In genomic region chr19:45959517-45960025, GRCh38 we compare ENCODE assay signal across 19 cellular contexts. TPM values are rescaled to one million over a fixed set of nuclear protein-coding genes. Genes with fewer than 3 reads are reported as not detected.
DNase-seq lines count a peak whose midpoint lies in the region; ATAC-seq and TF ChIP-seq lines count a peak whose summit lies in the region.
"Had no signal": no experiment of that assay in that cellular context is flagged by ENCODE, and none has a peak within 500 bp of the region (broad histone marks: within the 10 kb centered on the region; RNA-seq: fewer than 3 reads in every experiment).

No MANE protein-coding gene starts in this region.

- intact Hi-C loops in left ventricle myocardium superior (cut with micrococcal nuclease): no loop called here
- intact Hi-C loops in lower lobe of right lung (cut with DNase I): no loop called here

- peaks cover 0 to 6% (median 0%) of the 10 kb centered on the region in 5 experiments for H3K9me3 Mint-ChIP-seq in brain
- no peaks in the 10 kb centered on the region for H3K9me3 Mint-ChIP-seq in activated CD8-positive, alpha-beta memory T cell treated with anti-CD3 and anti-CD28 coated beads, Interleukin-2, amount 10 ng/mL, durations not matched to agents 7 days and 5 days (ENCODE audit: low read depth)
- no peaks in the 10 kb centered on the region for H3K9me3 Mint-ChIP-seq in CD8-positive, alpha-beta memory T cell
- H3K9me3 Mint-ChIP-seq: H9 had no signal

- no peak for TF ChIP-seq POLR2A in upper lobe of left lung (IDR thresholded peaks at IDR 0.05)

- peak overlapping the region; percentile 65 to 97 (median 90) for H3K27ac Mint-ChIP-seq in brain
- H3K27ac Mint-ChIP-seq in activated CD8-positive, alpha-beta memory T cell treated with anti-CD3 and anti-CD28 coated beads, Interleukin-2, amount 10 ng/mL, durations not matched to agents 7 days and 5 days: no peak overlapping the region
- H3K27ac Mint-ChIP-seq in CD8-positive, alpha-beta memory T cell: no peak overlapping the region
- H3K27ac Mint-ChIP-seq: CD14-positive monocyte, H9, IgD-negative memory B cell had no signal

- CTCF ChIA-PET in activated CD8-positive, alpha-beta memory T cell treated with anti-CD3 and anti-CD28 coated beads, Interleukin-2, amount 10 ng/mL, durations not matched to agents 7 days and 5 days (lab: Charles Lee): no interaction called here
- CTCF ChIA-PET in CD8-positive, alpha-beta memory T cell (lab: Charles Lee): no interaction called here

- no peaks in the 10 kb centered on the region for H3K27me3 Mint-ChIP-seq in brain
- H3K27me3 Mint-ChIP-seq in activated CD8-positive, alpha-beta memory T cell treated with anti-CD3 and anti-CD28 coated beads, Interleukin-2, amount 10 ng/mL, durations not matched to agents 7 days and 5 days: peaks cover 37% of the 10 kb centered on the region
- peaks cover 40 to 69% of the 10 kb centered on the region in 2 donors for H3K27me3 Mint-ChIP-seq in CD8-positive, alpha-beta memory T cell

- H3K9me3 ChIP-seq in right atrium auricular region: no peaks in the 10 kb centered on the region
- H3K9me3 ChIP-seq in lower lobe of right lung: no peaks in the 10 kb centered on the region
- H3K9me3 ChIP-seq in upper lobe of left lung: no peaks in the 10 kb centered on the region
- H3K9me3 ChIP-seq in CD8-positive, alpha-beta memory T cell (ENCODE audit: low read length): no peaks in the 10 kb centered on the region
- H3K9me3 ChIP-seq: Caco-2 had no signal

- peaks cover 54% of the 10 kb centered on the region for H3K36me3 Mint-ChIP-seq in brain
- H3K36me3 Mint-ChIP-seq in activated CD8-positive, alpha-beta memory T cell treated with anti-CD3 and anti-CD28 coated beads, Interleukin-2, amount 10 ng/mL, durations not matched to agents 7 days and 5 days: no peaks in the 10 kb centered on the region
- peaks cover 0 to 13% (median 5%) of the 10 kb centered on the region in 3 donors for H3K36me3 Mint-ChIP-seq in CD8-positive, alpha-beta memory T cell
- H3K36me3 Mint-ChIP-seq: CD14-positive monocyte, IgD-negative memory B cell had no signal

- DNase-seq in right atrium auricular region (ENCODE audit: low spot score): no peak
- no peak for DNase-seq in left ventricle myocardium superior
- DNase-seq in lower lobe of right lung: no peak
- no peak for DNase-seq in upper lobe of left lung
- no peak for DNase-seq in activated CD8-positive, alpha-beta memory T cell treated with anti-CD3 and anti-CD28 coated beads, Interleukin-2, amount 10 ng/mL, durations not matched to agents 7 days and 5 days
- DNase-seq in CD8-positive, alpha-beta memory T cell: no peak
- no peak for DNase-seq in HuH-7.5 (ENCODE audit: low spot score)
- DNase-seq: Caco-2, DMS53, H9, NCI-H1417, NCI-H2029, NCI-H524 treated with DMSO at 0.1 percent for 48 hours, OCI-M1 had no signal

- no peak for TF ChIP-seq CTCF in right atrium auricular region (IDR thresholded peaks at IDR 0.05)
- no peak for TF ChIP-seq CTCF in brain (conservative IDR thresholded peaks at IDR 0.05)
- no peak for TF ChIP-seq CTCF in lower lobe of right lung (IDR thresholded peaks at IDR 0.05)
- no peak for TF ChIP-seq CTCF in upper lobe of left lung (IDR thresholded peaks at IDR 0.05)

- ATAC-seq in left ventricle myocardium superior (no peak), lower lobe of right lung (no peak), upper lobe of left lung (ENCODE audit: low FRiP score in 2 of 2) (no peak)
- ATAC-seq in activated CD8-positive, alpha-beta memory T cell treated with anti-CD3 and anti-CD28 coated beads, Interleukin-2, amount 10 ng/mL, durations not matched to agents 7 days and 5 days: no peak

- no peak for TF ChIP-seq EP300 in upper lobe of left lung (IDR thresholded peaks at IDR 0.05)

- no peak overlapping the region for H3K4me3 ChIP-seq in right atrium auricular region
- no peak overlapping the region for H3K4me3 ChIP-seq in lower lobe of right lung
- H3K4me3 ChIP-seq in upper lobe of left lung: no peak overlapping the region
- no peak overlapping the region for H3K4me3 ChIP-seq in CD8-positive, alpha-beta memory T cell (ENCODE audit: low read length)

- WGBS in upper lobe of left lung, 2 donors: 63 to 74% methylated on average over 8 of the region's 8 CpGs

- H3K4me1 ChIP-seq in right atrium auricular region (peaks cover 0 to 18% of the 10 kb centered on the region in 2 donors), lower lobe of right lung (peaks cover 18% of the 10 kb centered on the region), upper lobe of left lung (peaks cover 24 to 45% (median 36%) of the 10 kb centered on the region in 4 donors)
- no peaks in the 10 kb centered on the region for H3K4me1 ChIP-seq in CD8-positive, alpha-beta memory T cell (ENCODE audit: insufficient read depth, low read length)
- H3K4me1 ChIP-seq: Caco-2 had no signal

- peaks cover 49% of the 10 kb centered on the region for H3K4me1 Mint-ChIP-seq in brain
- H3K4me1 Mint-ChIP-seq in activated CD8-positive, alpha-beta memory T cell treated with anti-CD3 and anti-CD28 coated beads, Interleukin-2, amount 10 ng/mL, durations not matched to agents 7 days and 5 days: peaks cover 9% of the 10 kb centered on the region
- H3K4me1 Mint-ChIP-seq in CD8-positive, alpha-beta memory T cell: no peaks in the 10 kb centered on the region
- H3K4me1 Mint-ChIP-seq: CD14-positive monocyte had no signal

- POLR2A ChIA-PET in CD8-positive, alpha-beta memory T cell (lab: Charles Lee): no interaction called here

- H3K27me3 ChIP-seq in right atrium auricular region (no peaks in the 10 kb centered on the region), lower lobe of right lung (ENCODE audit: low read depth) (peaks cover 27% of the 10 kb centered on the region), upper lobe of left lung (no peaks in the 10 kb centered on the region)
- peaks cover 6% of the 10 kb centered on the region for H3K27me3 ChIP-seq in CD8-positive, alpha-beta memory T cell (ENCODE audit: insufficient read depth, low read length, poor library complexity, severe bottlenecking)

- peak overlapping the region in 1 of 5 experiments; percentile 21 for H3K4me3 Mint-ChIP-seq in brain
- H3K4me3 Mint-ChIP-seq in activated CD8-positive, alpha-beta memory T cell treated with anti-CD3 and anti-CD28 coated beads, Interleukin-2, amount 10 ng/mL, durations not matched to agents 7 days and 5 days: no peak overlapping the region
- H3K4me3 Mint-ChIP-seq in CD8-positive, alpha-beta memory T cell: no peak overlapping the region
- H3K4me3 Mint-ChIP-seq: IgD-negative memory B cell had no signal

- H3K36me3 ChIP-seq in right atrium auricular region (no peaks in the 10 kb centered on the region), lower lobe of right lung (no peaks in the 10 kb centered on the region), upper lobe of left lung (no peaks in the 10 kb centered on the region)
- H3K36me3 ChIP-seq in CD8-positive, alpha-beta memory T cell (ENCODE audit: insufficient read depth, low read length): no peaks in the 10 kb centered on the region

- H3K27ac ChIP-seq in right atrium auricular region (peak overlapping the region; percentile 26 to 40), lower lobe of right lung (peak overlapping the region; percentile 67), upper lobe of left lung (peak overlapping the region; percentile 74 to 87 (median 80))
- H3K27ac ChIP-seq in CD8-positive, alpha-beta memory T cell (ENCODE audit: low read depth, low read length): no peak overlapping the region
- H3K27ac ChIP-seq: RWPE1 had no signal

RNA-seq across cellular contexts. Expression of gene NOVA2, which starts 14.1 kb away (rescaled TPM):
- total RNA-seq in right atrium auricular region (1 to 10 TPM; 1.5 to 3.9 TPM), left ventricle myocardium superior (5.9 TPM), lower lobe of right lung (18.8 TPM), upper lobe of left lung (10 to 100 TPM in 4 of 6 donors, 1 to 10 TPM in 2; 4.7 to 19.0 (median 13.9) TPM)
- polyA plus RNA-seq in brain (ENCODE audit: insufficient read depth, low read depth, low replicate concordance): 13.0 TPM
- total RNA-seq in activated CD8-positive, alpha-beta memory T cell treated with anti-CD3 and anti-CD28 coated beads, Interleukin-2, amount 10 ng/mL, durations not matched to agents 7 days and 5 days: under 1 TPM; 0.02 to 0.18 TPM
- total RNA-seq in CD8-positive, alpha-beta memory T cell: not detected
- not detected for polyA plus RNA-seq in CD8-positive, alpha-beta memory T cell
- total RNA-seq: LHCN-M2 had no signal
- polyA plus RNA-seq: CD14-positive monocyte, IgD-negative memory B cell had no signal

RNA-seq across cellular contexts. Expression of gene CCDC61, which starts 35.7 kb away (rescaled TPM):
- total RNA-seq in right atrium auricular region (1 to 10 TPM; 5.3 to 7.8 TPM), left ventricle myocardium superior (7.7 TPM), lower lobe of right lung (16.3 TPM), upper lobe of left lung (10 to 100 TPM in 5 of 6 donors, 1 to 10 TPM in 1; 5.9 to 28.3 (median 20.3) TPM)
- 7.2 TPM for polyA plus RNA-seq in brain (ENCODE audit: insufficient read depth, low read depth, low replicate concordance)
- 10 to 100 TPM; 24.4 to 35.1 TPM for total RNA-seq in activated CD8-positive, alpha-beta memory T cell treated with anti-CD3 and anti-CD28 coated beads, Interleukin-2, amount 10 ng/mL, durations not matched to agents 7 days and 5 days
- total RNA-seq in CD8-positive, alpha-beta memory T cell: 10 to 100 TPM; 20.0 to 23.3 TPM
- 13.8 TPM for polyA plus RNA-seq in CD8-positive, alpha-beta memory T cell

RNA-seq across cellular contexts. Expression of gene NANOS2, which starts 45.0 kb away (rescaled TPM):
- not detected for total RNA-seq in right atrium auricular region
- total RNA-seq in left ventricle myocardium superior: not detected
- polyA plus RNA-seq in brain (ENCODE audit: insufficient read depth, low read depth, low replicate concordance): not detected
- not detected for total RNA-seq in lower lobe of right lung
- not detected for total RNA-seq in upper lobe of left lung
- total RNA-seq in activated CD8-positive, alpha-beta memory T cell treated with anti-CD3 and anti-CD28 coated beads, Interleukin-2, amount 10 ng/mL, durations not matched to agents 7 days and 5 days: under 1 TPM in 1 of 2 experiments, not detected in 1; 0.18 TPM
- total RNA-seq in CD8-positive, alpha-beta memory T cell: not detected
- not detected for polyA plus RNA-seq in CD8-positive, alpha-beta memory T cell
- total RNA-seq: Caco-2, H9, LHCN-M2 had no signal
- polyA plus RNA-seq: CD14-positive monocyte, IgD-negative memory B cell had no signal

RNA-seq across cellular contexts. Expression of gene MYPOP, which starts 57.2 kb away (rescaled TPM):
- total RNA-seq in right atrium auricular region (1 to 10 TPM; 6.0 to 7.2 TPM), left ventricle myocardium superior (18.5 TPM), lower lobe of right lung (7.5 TPM), upper lobe of left lung (10 to 100 TPM in 2 of 6 donors, 1 to 10 TPM in 4; 2.3 to 13.6 (median 9.2) TPM)
- polyA plus RNA-seq in brain (ENCODE audit: insufficient read depth, low read depth, low replicate concordance): 14.1 TPM
- 10 to 100 TPM; 13.0 to 13.8 TPM for total RNA-seq in activated CD8-positive, alpha-beta memory T cell treated with anti-CD3 and anti-CD28 coated beads, Interleukin-2, amount 10 ng/mL, durations not matched to agents 7 days and 5 days
- 1 to 10 TPM; 4.9 to 5.8 TPM for total RNA-seq in CD8-positive, alpha-beta memory T cell
- polyA plus RNA-seq in CD8-positive, alpha-beta memory T cell: 0.46 TPM

Comparison
In these comparisons a context has a peak if more than half of its experiments do, and no peak if none do; other contexts are left out.
1. H3K27ac Mint-ChIP-seq: peak in brain (5 of 5); none in activated CD8-positive, alpha-beta memory T cell treated with anti-CD3 and anti-CD28 coated beads, Interleukin-2, amount 10 ng/mL, durations not matched to agents 7 days and 5 days (single experiment) and CD8-positive, alpha-beta memory T cell (0 of 8).